18 cellular contexts compared by ENCODE assay signal in genomic region chr7:115429918-115430317, GRCh38.
DNase-seq lines count a peak whose midpoint lies in the region; ATAC-seq and TF ChIP-seq lines count a peak whose summit lies in the region.
"Had no signal": no experiment of that assay in that cellular context is flagged by ENCODE, and none has a peak within 500 bp of the region (broad histone marks: within the 10 kb centered on the region; RNA-seq: fewer than 3 reads in every experiment).

No MANE protein-coding gene starts in this region.

- H4K20me1 ChIP-seq in PC-9 (ENCODE audit: insufficient read depth) = no peaks in the 10 kb centered on the region
- H4K20me1 ChIP-seq in osteoblast (ENCODE audit: insufficient read depth, low read length) = no peaks in the 10 kb centered on the region
- H4K20me1 ChIP-seq: BLaER1 treated with 17β-estradiol and CSF1 and Interleukin-3, amounts not matched to agents 10 nM and 100 nM had no signal

- no peaks in the 10 kb centered on the region for H3K36me3 ChIP-seq in PC-9 (ENCODE audit: low read depth)
- no peaks in the 10 kb centered on the region for H3K36me3 ChIP-seq in osteoblast (ENCODE audit: insufficient read depth, low read length)
- H3K36me3 ChIP-seq: BLaER1 treated with 17β-estradiol and CSF1 and Interleukin-3, amounts not matched to agents 10 nM and 100 nM had no signal

- peak; percentile 53 for ATAC-seq in GM18498 (IDR thresholded peaks at IDR 0.05; ENCODE audit: unreplicated experiment)
- ATAC-seq: A549; CD8-positive, alpha-beta T cell; GM12878 had no signal

- peaks cover 3% of the 10 kb centered on the region; the same call in 1 of the 2 replicates for H3K9me2 ChIP-seq in PC-9 (ENCODE audit: insufficient read depth)

- no peak overlapping the region for H3K4me2 ChIP-seq in PC-9
- H3K4me2 ChIP-seq in osteoblast (ENCODE audit: insufficient read depth, low read length) = no peak overlapping the region
- H3K4me2 ChIP-seq: A549; BLaER1 treated with 17β-estradiol and CSF1 and Interleukin-3, amounts not matched to agents 10 nM and 100 nM had no signal

- DNase-seq in PC-9 (no peak), osteoblast (ENCODE audit: insufficient read length, low spot score, missing footprints) (peak; percentile 22), NCI-H1105 treated with DMSO at 0.1 percent for 48 hours (lab: John Stamatoyannopoulos, UW) (no peak), occipital lobe (lab: John Stamatoyannopoulos, UW) (no peak)
- DNase-seq: AML-193; Caco-2; Calu3; CD4-positive, alpha-beta T cell; CD8-positive, alpha-beta T cell; DND-41; EL; GDM1 had no signal

- no peak for TF ChIP-seq CTCF in PC-9 (conservative IDR thresholded peaks at IDR 0.05)
- TF ChIP-seq CTCF in osteoblast (IDR thresholded peaks at IDR 0.05; ENCODE audit: extremely low read depth, low read depth, low read length) = no peak

- intact Hi-C loops in PC-9 (cut with micrococcal nuclease; ENCODE audit: unreplicated experiment) = no loop called here

- H3K79me2 ChIP-seq in PC-9 (ENCODE audit: low read depth) (no peaks in the 10 kb centered on the region), osteoblast (ENCODE audit: insufficient read depth, low read length) (no peaks in the 10 kb centered on the region)

- no peak overlapping the region for H3K4me3 ChIP-seq in PC-9
- H3K4me3 ChIP-seq in osteoblast (ENCODE audit: insufficient read depth, low read length) = no peak overlapping the region
- H3K4me3 ChIP-seq: A549; BLaER1 treated with 17β-estradiol and CSF1 and Interleukin-3, amounts not matched to agents 10 nM and 100 nM; GM12878 had no signal

- H3K9me3 ChIP-seq in PC-9 (ENCODE audit: insufficient read depth, low read depth) (no peaks in the 10 kb centered on the region), osteoblast (ENCODE audit: low read depth, low read length) (no peaks in the 10 kb centered on the region)
- H3K9me3 ChIP-seq: A549; BLaER1 treated with 17β-estradiol and CSF1 and Interleukin-3, amounts not matched to agents 10 nM and 100 nM; Caco-2 had no signal

- H2AFZ ChIP-seq in PC-9 = 0 out of 2 replicates have a peak overlapping the region, but pooled peaks have one; percentile 43
- H2AFZ ChIP-seq in osteoblast (ENCODE audit: low read length) = no peak overlapping the region

- POLR2A ChIA-PET in PC-9 (lab: Charles Lee; ENCODE audit: unreplicated experiment) = no interaction called here

- no peaks in the 10 kb centered on the region for H3F3A ChIP-seq in PC-9 (ENCODE audit: insufficient read depth, low read depth)

- no TSS peak for BruUV-seq in PC-9 (replicated peaks; lab: Mats Ljungman, UMichigan)

- H3K27me3 ChIP-seq in PC-9 (ENCODE audit: insufficient read depth, low read depth) (no peaks in the 10 kb centered on the region), osteoblast (ENCODE audit: insufficient read depth, low read length) (no peaks in the 10 kb centered on the region)
- H3K27me3 ChIP-seq: BLaER1 treated with 17β-estradiol and CSF1 and Interleukin-3, amounts not matched to agents 10 nM and 100 nM had no signal

- no peaks in the 10 kb centered on the region for H3K4me1 ChIP-seq in PC-9 (replicated peaks; ENCODE audit: insufficient read depth)
- H3K4me1 ChIP-seq in osteoblast (ENCODE audit: insufficient read depth, low read length) = no peaks in the 10 kb centered on the region
- H3K4me1 ChIP-seq: A549; BLaER1 treated with 17β-estradiol and CSF1 and Interleukin-3, amounts not matched to agents 10 nM and 100 nM; Caco-2 had no signal

- CTCF ChIA-PET in PC-9 (lab: Charles Lee) = no interaction called here

- H3K27ac ChIP-seq in PC-9 (no peak overlapping the region), osteoblast (ENCODE audit: low read depth, low read length) (no peak overlapping the region)
- H3K27ac ChIP-seq: 22Rv1; A549; BLaER1 treated with 17β-estradiol and CSF1 and Interleukin-3, amounts not matched to agents 10 nM and 100 nM; C4-2B had no signal
